1 cellular context compared by ENCODE assay signal in genomic region chr11:34053161-34053686, GRCh38.
A peak's percentile ranks its signal among the peaks of the same experiment; 100 is the strongest.
TF ChIP-seq lines count a peak whose summit lies in the region.

No MANE protein-coding gene starts in this region.

TF ChIP-seq in H1, 55 proteins besides CTCF, POLR2A, EP300 and RAD21 (continued from another document):
- TF ChIP-seq CHD7 (IDR thresholded peaks at IDR 0.05; ENCODE audit: insufficient replicate concordance, low read length) (no peak), RBBP5 (IDR thresholded peaks at IDR 0.05; ENCODE audit: borderline replicate concordance, low read depth, low read length) (no peak), SAP30 (IDR thresholded peaks at IDR 0.05; ENCODE audit: insufficient read depth, insufficient replicate concordance, low read length) (peak; percentile 39), RFX5 (IDR thresholded peaks at IDR 0.05; ENCODE audit: borderline replicate concordance, low read depth, low read length) (no peak), KDM5A (IDR thresholded peaks at IDR 0.05; ENCODE audit: low read length) (no peak), E2F6 (IDR thresholded peaks at IDR 0.05) (no peak), TBP (IDR thresholded peaks at IDR 0.05; ENCODE audit: low read depth, low read length) (peak; percentile 65), SIN3A (conservative IDR thresholded peaks at IDR 0.05 in 1 of 2, IDR thresholded peaks at IDR 0.05 in 1 of 2; ENCODE audit: low read depth in 1 of 2, low read length in 2 of 2) (peak in 1 of 2 experiments; percentile 44; a peak in 2 of 4 replicates), TAF1 (IDR thresholded peaks at IDR 0.05; ENCODE audit: low read depth, low read length) (peak; percentile 81), BACH1 (IDR thresholded peaks at IDR 0.05; ENCODE audit: low read length) (0 out of 2 replicates have a peak, but pooled peaks have one; percentile 7), CTBP2 (IDR thresholded peaks at IDR 0.05; ENCODE audit: borderline replicate concordance, insufficient read depth, insufficient read length, low read length) (no peak), SRF (IDR thresholded peaks at IDR 0.05; ENCODE audit: low read depth, low read length) (no peak), BCL11A (IDR thresholded peaks at IDR 0.05; ENCODE audit: low read depth in 2 of 2, low read length in 2 of 2) (no peak), CHD1 (IDR thresholded peaks at IDR 0.05; ENCODE audit: low read depth, low read length) (no peak), HDAC6 (IDR thresholded peaks at IDR 0.05; ENCODE audit: low read depth, low read length) (no peak), ASH2L (IDR thresholded peaks at IDR 0.05; ENCODE audit: low read length) (no peak), ATF3 (IDR thresholded peaks at IDR 0.05; ENCODE audit: insufficient read depth, low read depth, low read length) (no peak), YY1 (IDR thresholded peaks at IDR 0.05; ENCODE audit: low read depth, low read length) (peak; percentile 92)
- TF ChIP-seq, protein P1, sequence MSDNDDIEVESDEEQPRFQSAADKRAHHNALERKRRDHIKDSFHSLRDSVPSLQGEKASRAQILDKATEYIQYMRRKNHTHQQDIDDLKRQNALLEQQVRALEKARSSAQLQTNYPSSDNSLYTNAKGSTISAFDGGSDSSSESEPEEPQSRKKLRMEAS (IDR thresholded peaks at IDR 0.05), result peak; percentile 88
